ENCODE assay signal across 8 cellular contexts in genomic region chr14:22561366-22561660, GRCh38. TPM values are rescaled to one million over a fixed set of nuclear protein-coding genes. Genes with fewer than 3 reads are reported as not detected.
A peak's percentile ranks its signal among the peaks of the same experiment; 100 is the strongest.
DNase-seq lines count a peak whose midpoint lies in the region; ATAC-seq lines count a peak whose summit lies in the region.

No MANE protein-coding gene starts in this region.

- H3K4me1 Mint-ChIP-seq in activated naive CD8-positive, alpha-beta T cell treated with anti-CD3 and anti-CD28 coated beads, Interleukin-2, amount 10 ng/mL, durations not matched to agents 7 days and 5 days: peaks cover 81% of the 10 kb centered on the region
- peaks cover 49 to 98% (median 92%) of the 10 kb centered on the region in 4 donors for H3K4me1 Mint-ChIP-seq in naive thymus-derived CD8-positive, alpha-beta T cell

- H3K4me3 ChIP-seq in BLaER1 (peak overlapping the region; percentile 38), HUES6 (ENCODE audit: low read depth, low read length) (no peak overlapping the region)

- peaks cover 9% of the 10 kb centered on the region for H3K36me3 Mint-ChIP-seq in activated naive CD8-positive, alpha-beta T cell treated with anti-CD3 and anti-CD28 coated beads, Interleukin-2, amount 10 ng/mL, durations not matched to agents 7 days and 5 days
- H3K36me3 Mint-ChIP-seq in naive thymus-derived CD8-positive, alpha-beta T cell: peaks cover 0 to 13% (median 12%) of the 10 kb centered on the region in 3 donors

- H3K9ac ChIP-seq in BLaER1: peak overlapping the region; percentile 81
- peak overlapping the region; percentile 1 for H3K9ac ChIP-seq in HUES6 (ENCODE audit: low read length)

- H3K36me3 ChIP-seq in BLaER1 (peaks cover 9% of the 10 kb centered on the region; the same call in 1 of the 2 replicates), HUES6 (ENCODE audit: control insufficient read depth, insufficient read depth, low read length) (peaks cover 20% of the 10 kb centered on the region)

- no peak for ATAC-seq in activated naive CD8-positive, alpha-beta T cell treated with anti-CD3 and anti-CD28 coated beads, Interleukin-2, amount 10 ng/mL, durations not matched to agents 7 days and 5 days (ENCODE audit: low read depth)
- no peak for ATAC-seq in naive thymus-derived CD8-positive, alpha-beta T cell
- ATAC-seq in GM18907 (IDR thresholded peaks at IDR 0.05; ENCODE audit: unreplicated experiment) (no peak), HG03469 (IDR thresholded peaks at IDR 0.05; ENCODE audit: unreplicated experiment) (no peak)

- H3K27me3 ChIP-seq in BLaER1: no peaks in the 10 kb centered on the region
- no peaks in the 10 kb centered on the region for H3K27me3 ChIP-seq in HUES6 (ENCODE audit: control insufficient read depth, insufficient read depth, low read length)

- H3K27ac Mint-ChIP-seq in activated naive CD8-positive, alpha-beta T cell treated with anti-CD3 and anti-CD28 coated beads, Interleukin-2, amount 10 ng/mL, durations not matched to agents 7 days and 5 days: peak overlapping the region; percentile 85
- peak overlapping the region; percentile 96 to 100 (median 99) for H3K27ac Mint-ChIP-seq in naive thymus-derived CD8-positive, alpha-beta T cell

- H3K9me3 Mint-ChIP-seq in activated naive CD8-positive, alpha-beta T cell treated with anti-CD3 and anti-CD28 coated beads, Interleukin-2, amount 10 ng/mL, durations not matched to agents 7 days and 5 days: no peaks in the 10 kb centered on the region
- peaks cover 0 to 2% (median 0%) of the 10 kb centered on the region in 9 donors for H3K9me3 Mint-ChIP-seq in naive thymus-derived CD8-positive, alpha-beta T cell

- peak overlapping the region; percentile 90 for H3K4me2 ChIP-seq in BLaER1

- no peaks in the 10 kb centered on the region for H4K20me1 ChIP-seq in BLaER1

- H3K27me3 Mint-ChIP-seq in activated naive CD8-positive, alpha-beta T cell treated with anti-CD3 and anti-CD28 coated beads, Interleukin-2, amount 10 ng/mL, durations not matched to agents 7 days and 5 days: no peaks in the 10 kb centered on the region
- H3K27me3 Mint-ChIP-seq in naive thymus-derived CD8-positive, alpha-beta T cell: peaks cover 0 to 1% (median 0%) of the 10 kb centered on the region in 5 donors

- POLR2A ChIA-PET in activated naive CD8-positive, alpha-beta T cell treated with anti-CD3 and anti-CD28 coated beads, Interleukin-2, amount 10 ng/mL, durations not matched to agents 7 days and 5 days (lab: Charles Lee): interaction anchor here (0.8 to 13.1 kb wide), 13 partner anchors 8 to 849 kb away, joined by 3 to 315 read pairs (median 4); partner anchors contain the start of genes DAD1 and OXA1L
- POLR2A ChIA-PET in naive thymus-derived CD8-positive, alpha-beta T cell (lab: Charles Lee): interaction anchor here (0.6 to 9.8 kb wide), 33 partner anchors 8 to 700 kb away, joined by 3 to 196 read pairs (median 4); partner anchors contain the start of genes ACIN1, C14orf119, DAD1 and OXA1L

- peak overlapping the region; percentile 62 for H3K4me3 Mint-ChIP-seq in activated naive CD8-positive, alpha-beta T cell treated with anti-CD3 and anti-CD28 coated beads, Interleukin-2, amount 10 ng/mL, durations not matched to agents 7 days and 5 days
- H3K4me3 Mint-ChIP-seq in naive thymus-derived CD8-positive, alpha-beta T cell: peak overlapping the region; percentile 53 to 91 (median 66)

- no peak for DNase-seq in activated naive CD8-positive, alpha-beta T cell treated with anti-CD3 and anti-CD28 coated beads, Interleukin-2, amount 10 ng/mL, durations not matched to agents 7 days and 5 days
- DNase-seq in naive thymus-derived CD8-positive, alpha-beta T cell: no peak
- DNase-seq in LoVo (ENCODE audit: low spot score) (no peak), T1000 (lab: John Stamatoyannopoulos, UW) (no peak)

- H3K4me1 ChIP-seq in BLaER1 (peaks cover 92% of the 10 kb centered on the region), HUES6 (ENCODE audit: control insufficient read depth, insufficient read depth, low read length) (peaks cover 38% of the 10 kb centered on the region)

- H3K9me3 ChIP-seq in BLaER1 (no peaks in the 10 kb centered on the region), HUES6 (ENCODE audit: control insufficient read depth, insufficient read depth, low read depth, low read length) (no peaks in the 10 kb centered on the region)

- H3K27ac ChIP-seq in BLaER1 (peak overlapping the region; percentile 100), HUES6 (ENCODE audit: low read depth, low read length) (peak overlapping the region; percentile 15; the same call in 1 of the 2 replicates)

RNA-seq across cellular contexts. Expression of gene DAD1, which starts 27.7 kb away (rescaled TPM):
- 100 to 1,000 TPM; 124 to 148 TPM for total RNA-seq in activated naive CD8-positive, alpha-beta T cell treated with anti-CD3 and anti-CD28 coated beads, Interleukin-2, amount 10 ng/mL, durations not matched to agents 7 days and 5 days
- 100 to 1,000 TPM; 120 to 122 TPM for total RNA-seq in naive thymus-derived CD8-positive, alpha-beta T cell
- 100 to 1,000 TPM; 610 to 660 (median 642) TPM for polyA plus RNA-seq in naive thymus-derived CD8-positive, alpha-beta T cell

RNA-seq across cellular contexts. Expression of gene ABHD4, which starts 36.8 kb away (rescaled TPM):
- 10 to 100 TPM; 13.0 to 17.9 TPM for total RNA-seq in activated naive CD8-positive, alpha-beta T cell treated with anti-CD3 and anti-CD28 coated beads, Interleukin-2, amount 10 ng/mL, durations not matched to agents 7 days and 5 days
- 10 to 100 TPM; 22.2 to 22.6 TPM for total RNA-seq in naive thymus-derived CD8-positive, alpha-beta T cell
- 10 to 100 TPM in 2 of 3 donors, 1 to 10 TPM in 1; 8.7 to 11.9 (median 11.1) TPM for polyA plus RNA-seq in naive thymus-derived CD8-positive, alpha-beta T cell
